13 cellular contexts compared by ENCODE assay signal in genomic region chr2:215379039-215379438, GRCh38. TPM values are rescaled to one million over a fixed set of nuclear protein-coding genes. Genes with fewer than 3 reads are reported as not detected.
DNase-seq lines count a peak whose midpoint lies in the region; ATAC-seq and TF ChIP-seq lines count a peak whose summit lies in the region.
"Had no signal": no experiment of that assay in that cellular context is flagged by ENCODE, and none has a peak within 500 bp of the region (broad histone marks: within the 10 kb centered on the region; RNA-seq: fewer than 3 reads in every experiment).

No MANE protein-coding gene starts in this region.

- in situ Hi-C loops in brain microvascular endothelial cell (cut with HindIII; ENCODE audit: low pct_ligation_motif_present, low sequenced_read_pairs) = no loop called here

- H3K4me1 ChIP-seq in GM23338 (ENCODE audit: insufficient read depth) = no peaks in the 10 kb centered on the region
- H3K4me1 ChIP-seq: BE2C had no signal

- H3K9me2 ChIP-seq in GM23338 (ENCODE audit: insufficient read depth) = no peaks in the 10 kb centered on the region

- H2AFZ ChIP-seq in GM23338 = no peak overlapping the region

- ATAC-seq in GM23338 = no peak

- DNase-seq in HFFc6 = no peak
- no peak for DNase-seq in chondrocyte (ENCODE audit: low spot score)
- no peak for DNase-seq in osteocyte (ENCODE audit: extremely low spot score, unreplicated experiment)
- DNase-seq in Kasumi-1 (lab: John Stamatoyannopoulos, UW) = no peak
- DNase-seq in GM23338 (ENCODE audit: low spot score) = no peak
- no peak for DNase-seq in brain microvascular endothelial cell
- no peak for DNase-seq in activated naive CD4-positive, alpha-beta T cell treated with anti-CD3 and anti-CD28 coated beads for 36 hours
- DNase-seq: BE2C; CD4-positive, alpha-beta memory T cell; DMS79 had no signal

- H3F3A ChIP-seq in GM23338 (replicated peaks; ENCODE audit: low read depth) = no peaks in the 10 kb centered on the region

- peaks cover 4% of the 10 kb centered on the region; the same call in 1 of the 2 replicates for H3K9me3 Mint-ChIP-seq in HFFc6
- no peaks in the 10 kb centered on the region for H3K9me3 Mint-ChIP-seq in chondrocyte (ENCODE audit: low read depth)
- no peaks in the 10 kb centered on the region for H3K9me3 Mint-ChIP-seq in osteocyte (ENCODE audit: unreplicated experiment)
- H3K9me3 Mint-ChIP-seq in GM23338 = no peaks in the 10 kb centered on the region
- no peaks in the 10 kb centered on the region for H3K9me3 Mint-ChIP-seq in activated naive CD4-positive, alpha-beta T cell treated with anti-CD3 and anti-CD28 coated beads for 36 hours
- H3K9me3 Mint-ChIP-seq: CD4-positive, alpha-beta memory T cell had no signal

- H3K4me1 Mint-ChIP-seq in HFFc6 (ENCODE audit: low read depth) = peaks cover 5% of the 10 kb centered on the region; the same call in 1 of the 2 replicates
- H3K4me1 Mint-ChIP-seq in chondrocyte (ENCODE audit: low read depth) = peaks cover 95% of the 10 kb centered on the region
- peaks cover 53% of the 10 kb centered on the region for H3K4me1 Mint-ChIP-seq in osteocyte (ENCODE audit: unreplicated experiment)
- peaks cover 4% of the 10 kb centered on the region; the same call in 2 of the 3 replicates for H3K4me1 Mint-ChIP-seq in GM23338
- H3K4me1 Mint-ChIP-seq in activated naive CD4-positive, alpha-beta T cell treated with anti-CD3 and anti-CD28 coated beads for 36 hours (ENCODE audit: low read depth) = no peaks in the 10 kb centered on the region
- H3K4me1 Mint-ChIP-seq: CD4-positive, alpha-beta memory T cell had no signal

- H3K4me3 ChIP-seq in GM23338 = no peak overlapping the region
- no peak overlapping the region for H3K4me3 ChIP-seq in brain microvascular endothelial cell (ENCODE audit: low read depth, low read length)
- H3K4me3 ChIP-seq: HAP-1 had no signal

- H3K27me3 Mint-ChIP-seq in HFFc6 (ENCODE audit: insufficient read depth) (peaks cover 32% of the 10 kb centered on the region), chondrocyte (ENCODE audit: low read depth) (no peaks in the 10 kb centered on the region), osteocyte (ENCODE audit: unreplicated experiment) (no peaks in the 10 kb centered on the region), GM23338 (ENCODE audit: insufficient read depth, low read depth, poor library complexity) (no peaks in the 10 kb centered on the region)
- H3K27me3 Mint-ChIP-seq in activated naive CD4-positive, alpha-beta T cell treated with anti-CD3 and anti-CD28 coated beads for 36 hours (ENCODE audit: low read depth) = no peaks in the 10 kb centered on the region
- H3K27me3 Mint-ChIP-seq: CD4-positive, alpha-beta memory T cell had no signal

- H3K27me3 ChIP-seq in GM23338 (ENCODE audit: insufficient read depth) (no peaks in the 10 kb centered on the region), brain microvascular endothelial cell (replicated peaks) (no peaks in the 10 kb centered on the region)
- H3K27me3 ChIP-seq: BE2C had no signal

- 0 out of 2 replicates have a peak, but pooled peaks cover 4% of the 10 kb centered on the region for H4K20me1 ChIP-seq in GM23338 (replicated peaks; ENCODE audit: insufficient read depth)

- H3K79me2 ChIP-seq in GM23338 (replicated peaks; ENCODE audit: insufficient read depth) = no peaks in the 10 kb centered on the region

- peak overlapping the region; percentile 81 for H3K27ac Mint-ChIP-seq in HFFc6
- peak overlapping the region; percentile 96 for H3K27ac Mint-ChIP-seq in chondrocyte (ENCODE audit: unreplicated experiment)
- peak overlapping the region; percentile 76 for H3K27ac Mint-ChIP-seq in osteocyte (ENCODE audit: unreplicated experiment)
- H3K27ac Mint-ChIP-seq in GM23338 = no peak overlapping the region; the same call in 1 of the 2 replicates
- no peak overlapping the region for H3K27ac Mint-ChIP-seq in activated naive CD4-positive, alpha-beta T cell treated with anti-CD3 and anti-CD28 coated beads for 36 hours
- H3K27ac Mint-ChIP-seq: CD4-positive, alpha-beta memory T cell had no signal

- no peak overlapping the region for H3K4me2 ChIP-seq in GM23338

- no peak for TF ChIP-seq CTCF in HFFc6 (IDR thresholded peaks at IDR 0.05)
- TF ChIP-seq CTCF in chondrocyte (IDR thresholded peaks at IDR 0.05) = no peak
- no peak for TF ChIP-seq CTCF in osteocyte (IDR thresholded peaks at IDR 0.05)
- TF ChIP-seq CTCF in GM23338 (conservative IDR thresholded peaks at IDR 0.05; ENCODE audit: low read depth in 2 of 2) = no peak
- no peak for TF ChIP-seq CTCF in brain microvascular endothelial cell (IDR thresholded peaks at IDR 0.05; ENCODE audit: low read depth, low read length, missing control alignments)

- intact Hi-C loops in activated naive CD4-positive, alpha-beta T cell treated with anti-CD3 and anti-CD28 coated beads for 36 hours (cut with micrococcal nuclease) = no loop called here

- CTCF ChIA-PET in activated naive CD4-positive, alpha-beta T cell treated with anti-CD3 and anti-CD28 coated beads for 36 hours (lab: Charles Lee) = no interaction called here

- peaks cover 63% of the 10 kb centered on the region for H3K36me3 ChIP-seq in GM23338 (ENCODE audit: insufficient read depth)
- H3K36me3 ChIP-seq in brain microvascular endothelial cell (replicated peaks) = peaks cover 99% of the 10 kb centered on the region
- H3K36me3 ChIP-seq: BE2C had no signal

- peak overlapping the region; percentile 24; the same call in 1 of the 2 replicates for H3K4me3 Mint-ChIP-seq in HFFc6
- peak overlapping the region; percentile 52 for H3K4me3 Mint-ChIP-seq in chondrocyte (ENCODE audit: unreplicated experiment)
- no peak overlapping the region for H3K4me3 Mint-ChIP-seq in osteocyte (ENCODE audit: unreplicated experiment)
- H3K4me3 Mint-ChIP-seq in GM23338 = no peak overlapping the region
- no peak overlapping the region for H3K4me3 Mint-ChIP-seq in activated naive CD4-positive, alpha-beta T cell treated with anti-CD3 and anti-CD28 coated beads for 36 hours

- peaks cover 92% of the 10 kb centered on the region for H3K36me3 Mint-ChIP-seq in HFFc6 (ENCODE audit: low read depth)
- H3K36me3 Mint-ChIP-seq in chondrocyte (ENCODE audit: low read depth) = peaks cover 89% of the 10 kb centered on the region
- H3K36me3 Mint-ChIP-seq in osteocyte (ENCODE audit: unreplicated experiment) = peaks cover 92% of the 10 kb centered on the region
- H3K36me3 Mint-ChIP-seq in GM23338 (ENCODE audit: low read depth) = peaks cover 58% of the 10 kb centered on the region
- H3K36me3 Mint-ChIP-seq in activated naive CD4-positive, alpha-beta T cell treated with anti-CD3 and anti-CD28 coated beads for 36 hours (ENCODE audit: low read depth) = peaks cover 19% of the 10 kb centered on the region

- H3K27ac ChIP-seq in GM23338 (ENCODE audit: low read depth) = no peak overlapping the region
- no peak overlapping the region for H3K27ac ChIP-seq in brain microvascular endothelial cell
- H3K27ac ChIP-seq: C4-2B, HL-60 had no signal

RNA-seq across cellular contexts. Expression of gene FN1, which starts 56.8 kb away (rescaled TPM):
- total RNA-seq in HFFc6 (2021; fragmentation: NEBNext Ultra II Directional; extraction: Animal tissue kit (Norgen Biotek cat#: 25700)) = 1,000 to 10,000 TPM; 2,848 to 5,249 (median 2,869) TPM
- 30,644 to 36,263 TPM (median 31,288 TPM) in 3 replicates for total RNA-seq in chondrocyte
- total RNA-seq in osteocyte = 16,854 and 18,487 TPM in 2 replicates
- 217 and 255 TPM in 2 replicates for total RNA-seq in GM23338 (2014; rRNA removed; shearing (Covaris generic))
- polyA plus RNA-seq in GM23338 (2016; fragmentation: Nextera tagmentation; extraction: Ambion mirVana) = 76.7 and 79.6 TPM in 2 replicates
- total RNA-seq in activated naive CD4-positive, alpha-beta T cell treated with anti-CD3 and anti-CD28 coated beads for 36 hours = under 1 TPM; 0.45 to 0.57 TPM
- total RNA-seq: CD4-positive, alpha-beta memory T cell had no signal

Comparison
In these comparisons a context has a peak if more than half of its experiments do, and no peak if none do; other contexts are left out.
1. H3K27ac Mint-ChIP-seq: peak in HFFc6 (single experiment), chondrocyte (single experiment) and osteocyte (single experiment); none in GM23338 (single experiment) and activated naive CD4-positive, alpha-beta T cell treated with anti-CD3 and anti-CD28 coated beads for 36 hours (single experiment).
2. H3K4me3 Mint-ChIP-seq: peak in HFFc6 (single experiment) and chondrocyte (single experiment); none in osteocyte (single experiment), GM23338 (single experiment) and activated naive CD4-positive, alpha-beta T cell treated with anti-CD3 and anti-CD28 coated beads for 36 hours (single experiment).
3. RNA of gene FN1, which starts 56.8 kb away (total RNA-seq): 30,644 to 36,263 TPM in chondrocyte, 16,854 to 18,487 TPM in osteocyte, 2,848 to 5,249 TPM in HFFc6 and 217 to 255 TPM in GM23338; 0.45 to 0.57 TPM in activated naive CD4-positive, alpha-beta T cell treated with anti-CD3 and anti-CD28 coated beads for 36 hours; every median in the first group is over 100 times any median in the second.